In the genomic region with DNA sequence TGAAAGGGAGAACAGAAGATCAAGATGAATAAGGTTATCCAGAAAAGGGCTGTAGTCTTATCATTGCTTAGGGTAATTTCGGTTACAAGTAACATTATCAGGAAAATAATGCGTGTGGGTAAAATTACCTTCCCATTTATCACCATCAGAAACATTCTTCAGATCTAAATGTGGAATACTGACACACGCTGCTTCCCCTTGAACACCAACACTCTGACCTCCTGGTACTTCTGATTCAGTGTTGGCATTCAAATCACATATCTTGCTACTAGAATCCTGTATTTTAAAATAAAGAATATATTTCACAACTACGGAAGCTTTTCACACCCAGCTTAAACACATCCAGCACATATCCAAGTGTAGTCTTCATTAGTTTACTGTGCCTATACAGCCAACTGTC, we compare ENCODE assay signal across 23 cellular contexts.
"Had no signal": no experiment of that assay in that cellular context is flagged by ENCODE, and none has a peak within 500 bp of the region (broad histone marks: within the 10 kb centered on the region; RNA-seq: fewer than 3 reads in every experiment).

No MANE protein-coding gene starts in this region.

- H3K27me3 ChIP-seq: esophagus squamous epithelium, gastroesophageal sphincter, hepatocyte, sigmoid colon, suprapubic skin, thyroid gland had no signal

- H3K9me3 ChIP-seq: esophagus squamous epithelium, gastroesophageal sphincter, prostate gland, sigmoid colon, suprapubic skin, thyroid gland had no signal

- H3K36me3 ChIP-seq: prostate gland had no signal

- H3K9me3 Mint-ChIP-seq: dendritic cell treated with granulocyte-macrophage colony-stimulating factor and Interleukin-4, amounts not matched to agents 40 ng/mL and 50 ng/mL, for 4 days; mesothelial cell of epicardium; nephron progenitor cell; type B pancreatic cell had no signal

- H3K4me3 Mint-ChIP-seq: dendritic cell treated with granulocyte-macrophage colony-stimulating factor and Interleukin-4, amounts not matched to agents 40 ng/mL and 50 ng/mL, for 4 days; mesothelial cell of epicardium; nephron progenitor cell; type B pancreatic cell had no signal

- FAIRE-seq: colon, kidney, small intestine, urothelium cell line had no signal

- H3K4me3 ChIP-seq: esophagus squamous epithelium, gastroesophageal sphincter, hepatocyte, prostate gland, sigmoid colon, suprapubic skin, thyroid gland had no signal

- DNase-seq: cerebellar nuclear complex; esophagus squamous epithelium; foreskin fibroblast; glutamatergic neuron; kidney; left cardiac atrium; nephron progenitor cell; retina; sigmoid colon; small intestine; stimulated activated CD4-positive, alpha-beta T cell treated with anti-CD3 and anti-CD28 coated beads, Interleukin-12 subunit alpha, Interleukin-12 subunit beta, amount 100 ng/mL, for 4 hours; stimulated activated naive CD4-positive, alpha-beta T cell treated with Interleukin-2 at 50 U/mL for 16 hours; thyroid gland had no signal

- H3K27ac Mint-ChIP-seq: dendritic cell treated with granulocyte-macrophage colony-stimulating factor and Interleukin-4, amounts not matched to agents 40 ng/mL and 50 ng/mL, for 4 days; mesothelial cell of epicardium; nephron progenitor cell; type B pancreatic cell had no signal

- H3K27ac ChIP-seq: esophagus squamous epithelium, gastroesophageal sphincter, hepatocyte, parathyroid adenoma, prostate gland, sigmoid colon, suprapubic skin, thyroid gland had no signal

- H3K4me1 Mint-ChIP-seq: nephron progenitor cell had no signal

- ATAC-seq: gastroesophageal sphincter had no signal

- H3K4me1 ChIP-seq: prostate gland, suprapubic skin had no signal
